ENCODE assay signal across 8 cellular contexts in genomic region chr1:24540906-24541710, GRCh38. TPM values are rescaled to one million over a fixed set of nuclear protein-coding genes. Genes with fewer than 3 reads are reported as not detected.
DNase-seq lines count a peak whose midpoint lies in the region; ATAC-seq and TF ChIP-seq lines count a peak whose summit lies in the region.

No MANE protein-coding gene starts in this region.

- peaks cover 16 to 81% (median 69%) of the 10 kb centered on the region in 7 donors for H3K4me1 Mint-ChIP-seq in naive thymus-derived CD4-positive, alpha-beta T cell

- 43 to 62% methylated on average over 6 to 7 of the region's 7 CpGs for WGBS in gastroesophageal sphincter (ENCODE audit: low coverage in 1 of 2), 2 donors

- TF ChIP-seq POLR2A in gastroesophageal sphincter (IDR thresholded peaks at IDR 0.05): no peak

- peak overlapping the region; percentile 29 to 93 (median 78) for H3K27ac Mint-ChIP-seq in naive thymus-derived CD4-positive, alpha-beta T cell

- TF ChIP-seq EP300 in gastroesophageal sphincter (IDR thresholded peaks at IDR 0.05): no peak

- no peaks in the 10 kb centered on the region for H3K9me3 Mint-ChIP-seq in naive thymus-derived CD4-positive, alpha-beta T cell

- no peaks in the 10 kb centered on the region for H3K9me3 ChIP-seq in naive thymus-derived CD4-positive, alpha-beta T cell (ENCODE audit: control insufficient read depth in 2 of 3, low read length in 3 of 3)
- H3K9me3 ChIP-seq in gastroesophageal sphincter: no peaks in the 10 kb centered on the region

- CTCF ChIA-PET in naive thymus-derived CD4-positive, alpha-beta T cell (lab: Charles Lee): interaction anchor here (0.9 to 1.2 kb wide), 4 partner anchors 30 to 126 kb away, joined by 3 to 6 read pairs (median 3); no protein-coding TSS in a partner anchor

- ATAC-seq in naive thymus-derived CD4-positive, alpha-beta T cell: no peak
- ATAC-seq in HG03045 (IDR thresholded peaks at IDR 0.05; ENCODE audit: unreplicated experiment) (no peak), gastroesophageal sphincter (no peak)

- TF ChIP-seq CTCF in brain microvascular endothelial cell (IDR thresholded peaks at IDR 0.05; ENCODE audit: low read depth, low read length, missing control alignments): no peak
- TF ChIP-seq CTCF in gastroesophageal sphincter (IDR thresholded peaks at IDR 0.05): no peak

- peak overlapping the region in 4 of 10 donors; percentile 1 to 65 (median 48) for H3K4me3 Mint-ChIP-seq in naive thymus-derived CD4-positive, alpha-beta T cell

- no peaks in the 10 kb centered on the region for H3K27me3 ChIP-seq in brain microvascular endothelial cell (replicated peaks)
- no peaks in the 10 kb centered on the region for H3K27me3 ChIP-seq in naive thymus-derived CD4-positive, alpha-beta T cell (ENCODE audit: control insufficient read depth in 2 of 2, insufficient read depth in 2 of 2, low read length in 2 of 2)
- no peaks in the 10 kb centered on the region for H3K27me3 ChIP-seq in gastroesophageal sphincter

- H3K36me3 Mint-ChIP-seq in naive thymus-derived CD4-positive, alpha-beta T cell: peaks cover 4 to 33% (median 22%) of the 10 kb centered on the region in 5 donors

- peaks cover 18 to 36% of the 10 kb centered on the region in 2 donors for H3K4me1 ChIP-seq in naive thymus-derived CD4-positive, alpha-beta T cell (ENCODE audit: control insufficient read depth in 2 of 2, insufficient read depth in 2 of 2, low read length in 2 of 2)
- no peaks in the 10 kb centered on the region for H3K4me1 ChIP-seq in gastroesophageal sphincter

- no peaks in the 10 kb centered on the region for H3K36me3 ChIP-seq in brain microvascular endothelial cell (replicated peaks)
- peaks cover 0 to 19% (median 6%) of the 10 kb centered on the region in 3 experiments for H3K36me3 ChIP-seq in naive thymus-derived CD4-positive, alpha-beta T cell (ENCODE audit: control insufficient read depth in 2 of 3, insufficient read depth in 3 of 3, low read length in 3 of 3)
- H3K36me3 ChIP-seq in gastroesophageal sphincter: peaks cover 0 to 6% of the 10 kb centered on the region in 2 donors

- DNase-seq in EH (ENCODE audit: low read depth) (peak; percentile 82), NCI-H226 (peak; percentile 44), brain microvascular endothelial cell (peak; percentile 46), pons (ENCODE audit: low spot score) (no peak), NCI-H1694 (lab: John Stamatoyannopoulos, UW) (no peak)
- no peak for DNase-seq in naive thymus-derived CD4-positive, alpha-beta T cell

- no peaks in the 10 kb centered on the region for H3K27me3 Mint-ChIP-seq in naive thymus-derived CD4-positive, alpha-beta T cell

- POLR2A ChIA-PET in naive thymus-derived CD4-positive, alpha-beta T cell (lab: Charles Lee): interaction anchor here (0.6 to 1.4 kb wide), 9 partner anchors 14 to 371 kb away, joined by 3 to 5 read pairs (median 3); partner anchors contain the start of gene NIPAL3

- H3K27ac ChIP-seq in brain microvascular endothelial cell (no peak overlapping the region), gastroesophageal sphincter (no peak overlapping the region)
- peak overlapping the region; percentile 38 for H3K27ac ChIP-seq in naive thymus-derived CD4-positive, alpha-beta T cell (ENCODE audit: low read depth, low read length)

- H3K4me3 ChIP-seq in brain microvascular endothelial cell (ENCODE audit: low read depth, low read length): no peak overlapping the region
- H3K4me3 ChIP-seq in naive thymus-derived CD4-positive, alpha-beta T cell (ENCODE audit: low read length): no peak overlapping the region
- H3K4me3 ChIP-seq in gastroesophageal sphincter: no peak overlapping the region

- intact Hi-C loops in naive thymus-derived CD4-positive, alpha-beta T cell (cut with micrococcal nuclease): no loop called here

- in situ Hi-C loops in brain microvascular endothelial cell (cut with HindIII; ENCODE audit: low pct_ligation_motif_present, low sequenced_read_pairs): no loop called here

RNA-seq across cellular contexts. Expression of gene NCMAP, which starts 14.8 kb away (rescaled TPM):
- under 1 TPM in 1 of 5 experiments, not detected in 4; 0.13 TPM for total RNA-seq in naive thymus-derived CD4-positive, alpha-beta T cell
- under 1 TPM; 0.10 to 0.12 TPM for polyA plus RNA-seq in naive thymus-derived CD4-positive, alpha-beta T cell
- total RNA-seq in gastroesophageal sphincter: 1 to 10 TPM in 1 of 4 donors, under 1 TPM in 2, not detected in 1; 0.16 to 1.9 (median 0.27) TPM

RNA-seq across cellular contexts. Expression of gene RCAN3, which starts 38.5 kb away (rescaled TPM):
- total RNA-seq in naive thymus-derived CD4-positive, alpha-beta T cell: 100 to 1,000 TPM in 4 of 5 experiments, 10 to 100 TPM in 1; 68.5 to 247 (median 183) TPM
- 100 to 1,000 TPM; 171 to 179 TPM for polyA plus RNA-seq in naive thymus-derived CD4-positive, alpha-beta T cell
- total RNA-seq in gastroesophageal sphincter: 10 to 100 TPM in 3 of 4 donors, 1 to 10 TPM in 1; 9.0 to 12.7 (median 11.5) TPM

Comparison
In these comparisons a context has a peak if more than half of its experiments do, and no peak if none do; other contexts are left out.
1. DNase-seq: peak in EH (single experiment), NCI-H226 (single experiment) and brain microvascular endothelial cell (single experiment); none in naive thymus-derived CD4-positive, alpha-beta T cell (0 of 9), pons (single experiment) and NCI-H1694 (single experiment).
2. RNA of gene RCAN3, which starts 38.5 kb away (total RNA-seq): 68.5 to 247 TPM in naive thymus-derived CD4-positive, alpha-beta T cell; 9.0 to 12.7 TPM in gastroesophageal sphincter; every median in the first group is over 4 times any median in the second.